1 cellular context compared by ENCODE assay signal in genomic region chr6:158654498-158654897, GRCh38.
TF ChIP-seq lines count a peak whose summit lies in the region.

No MANE protein-coding gene starts in this region.

TF ChIP-seq in K562, 482 proteins besides CTCF, POLR2A, EP300 and RAD21 (continued from another document and continues in another):
- TF ChIP-seq HMBOX1 (IDR thresholded peaks at IDR 0.05), result no peak
- TF ChIP-seq ZNF274 (IDR thresholded peaks at IDR 0.05; ENCODE audit: borderline replicate concordance, low read depth, low read length), result no peak
- peak; percentile 41; the same call in 1 of the 2 replicates for TF ChIP-seq USF2 (CRISPR knock-in tag; IDR thresholded peaks at IDR 0.05)
- no peak for TF ChIP-seq ZNF197 (CRISPR knock-in tag; IDR thresholded peaks at IDR 0.05; ENCODE audit: low read depth)
- no peak for TF ChIP-seq ZBTB7A (IDR thresholded peaks at IDR 0.05; ENCODE audit: borderline replicate concordance, control insufficient read depth, low read depth, low read length)
- no peak for TF ChIP-seq ARID3A (IDR thresholded peaks at IDR 0.05; ENCODE audit: borderline replicate concordance, low read depth, low read length)
- no peak for TF ChIP-seq FOXK1 (CRISPR knock-in tag; IDR thresholded peaks at IDR 0.05; ENCODE audit: borderline replicate concordance)
- no peak for TF ChIP-seq PURB (CRISPR knock-in tag; IDR thresholded peaks at IDR 0.05; ENCODE audit: low read depth)
- 0 out of 2 replicates have a peak, but pooled peaks have one; percentile 13 for TF ChIP-seq GATA2 (CRISPR knock-in tag; IDR thresholded peaks at IDR 0.05)
- TF ChIP-seq L3MBTL2 (IDR thresholded peaks at IDR 0.05), result peak; percentile 71
- no peak for TF ChIP-seq ID3 (CRISPR knock-in tag; IDR thresholded peaks at IDR 0.05)
- TF ChIP-seq ID3 (tag; IDR thresholded peaks at IDR 0.05), result no peak
- TF ChIP-seq ZNF133 (CRISPR knock-in tag; IDR thresholded peaks at IDR 0.05), result no peak
- TF ChIP-seq NFE2 (IDR thresholded peaks at IDR 0.05; ENCODE audit: low read depth), result 0 out of 2 replicates have a peak, but pooled peaks have one; percentile 30
- no peak for TF ChIP-seq GTF2B (IDR thresholded peaks at IDR 0.05; ENCODE audit: extremely low read depth, insufficient read length)
- 0 out of 2 replicates have a peak, but pooled peaks have one; percentile 18 for TF ChIP-seq SPI1 (IDR thresholded peaks at IDR 0.05; ENCODE audit: borderline replicate concordance, low read depth, low read length)
- TF ChIP-seq SRF (CRISPR knock-in tag; IDR thresholded peaks at IDR 0.05), result no peak
- TF ChIP-seq HDAC1 (IDR thresholded peaks at IDR 0.05), result no peak
- TF ChIP-seq GATAD2A (IDR thresholded peaks at IDR 0.05), result no peak
- TF ChIP-seq SNIP1 (IDR thresholded peaks at IDR 0.05; ENCODE audit: low read depth), result no peak
- no peak for TF ChIP-seq GTF2A2 (tag; IDR thresholded peaks at IDR 0.05)
- no peak for TF ChIP-seq ERF (CRISPR knock-in tag; IDR thresholded peaks at IDR 0.05)
- TF ChIP-seq FOS (IDR thresholded peaks at IDR 0.05; ENCODE audit: extremely low read depth, insufficient read length), result no peak
- no peak for TF ChIP-seq JUND (IDR thresholded peaks at IDR 0.05; ENCODE audit: borderline replicate concordance, low read depth, low read length)
- peak; percentile 47; the same call in 2 of the 3 replicates for TF ChIP-seq JUND (tag; IDR thresholded peaks at IDR 0.05; ENCODE audit: borderline replicate concordance, low read depth, low read length)
- no peak for TF ChIP-seq CHCHD3 (CRISPR knock-in tag; IDR thresholded peaks at IDR 0.05)
- TF ChIP-seq NCOA4 (IDR thresholded peaks at IDR 0.05; ENCODE audit: partially characterized antibody), result no peak
- TF ChIP-seq ZNF780A (CRISPR knock-in tag; IDR thresholded peaks at IDR 0.05), result no peak
- TF ChIP-seq MECOM (CRISPR knock-in tag; IDR thresholded peaks at IDR 0.05), result no peak
- TF ChIP-seq GATAD2B (IDR thresholded peaks at IDR 0.05; ENCODE audit: borderline replicate concordance), result no peak
- TF ChIP-seq DEAF1 (CRISPR knock-in tag; IDR thresholded peaks at IDR 0.05), result no peak
- no peak for TF ChIP-seq ZSCAN29 (IDR thresholded peaks at IDR 0.05)
- no peak for TF ChIP-seq RBM39 (optimal IDR thresholded peaks at IDR 0.05; ENCODE audit: low read depth, low read length)
- TF ChIP-seq ZNF224 (CRISPR knock-in tag; IDR thresholded peaks at IDR 0.05), result no peak
- no peak for TF ChIP-seq HBP1 (CRISPR knock-in tag; IDR thresholded peaks at IDR 0.05)
- no peak for TF ChIP-seq PTBP1 (IDR thresholded peaks at IDR 0.05; ENCODE audit: low read depth, low read length)
- TF ChIP-seq SNAPC5 (CRISPR knock-in tag; IDR thresholded peaks at IDR 0.05), result no peak
- TF ChIP-seq BCL6 (CRISPR knock-in tag; IDR thresholded peaks at IDR 0.05), result no peak
- no peak for TF ChIP-seq RB1 (IDR thresholded peaks at IDR 0.05; ENCODE audit: low read depth)
- TF ChIP-seq E2F6 (IDR thresholded peaks at IDR 0.05; ENCODE audit: borderline replicate concordance in 1 of 2, extremely low read depth in 1 of 2, insufficient read depth in 1 of 2, insufficient read length in 1 of 2, low read depth in 1 of 2, low read length in 1 of 2, poor library complexity in 1 of 2, severe bottlenecking in 1 of 2), result peak in 1 of 2 experiments; percentile 27
- peak in 1 of 2 experiments; percentile 42; a peak in 1 of 4 replicates for TF ChIP-seq MNT (conservative IDR thresholded peaks at IDR 0.05)
- TF ChIP-seq CBX8 (IDR thresholded peaks at IDR 0.05; ENCODE audit: borderline replicate concordance, extremely low read depth, low read depth, low read length, poor library complexity, severe bottlenecking), result no peak
- no peak for TF ChIP-seq NR3C1 (CRISPR knock-in tag; IDR thresholded peaks at IDR 0.05)
- no peak for TF ChIP-seq PBX2 (CRISPR knock-in tag; IDR thresholded peaks at IDR 0.05; ENCODE audit: low read depth)
- no peak for TF ChIP-seq PBX2 (tag; conservative IDR thresholded peaks at IDR 0.05; ENCODE audit: low read depth)
- TF ChIP-seq ZNF699 (CRISPR knock-in tag; IDR thresholded peaks at IDR 0.05; ENCODE audit: insufficient replicate concordance), result no peak
- TF ChIP-seq SMARCC2 (IDR thresholded peaks at IDR 0.05; ENCODE audit: low read depth), result no peak
- TF ChIP-seq ZNF124 (CRISPR knock-in tag; IDR thresholded peaks at IDR 0.05), result no peak
- no peak for TF ChIP-seq ARID2 (IDR thresholded peaks at IDR 0.05)
- no peak for TF ChIP-seq NFXL1 (CRISPR knock-in tag; IDR thresholded peaks at IDR 0.05)
- no peak for TF ChIP-seq MIER1 (IDR thresholded peaks at IDR 0.05; ENCODE audit: low read depth)
- no peak for TF ChIP-seq SMAD3 (CRISPR knock-in tag; conservative IDR thresholded peaks at IDR 0.05)
- no peak for TF ChIP-seq CBFA2T3 (IDR thresholded peaks at IDR 0.05)
- TF ChIP-seq NBN (IDR thresholded peaks at IDR 0.05; ENCODE audit: low read depth), result no peak
- no peak for TF ChIP-seq FOXP4 (CRISPR knock-in tag; IDR thresholded peaks at IDR 0.05; ENCODE audit: borderline replicate concordance)
- TF ChIP-seq BRCA1 (IDR thresholded peaks at IDR 0.05), result no peak
- TF ChIP-seq BRCA1 (CRISPR knock-in tag; IDR thresholded peaks at IDR 0.05), result no peak
- TF ChIP-seq CGGBP1 (CRISPR knock-in tag; IDR thresholded peaks at IDR 0.05), result no peak
